ENCODE assay signal across 8 cellular contexts in the genomic region with DNA sequence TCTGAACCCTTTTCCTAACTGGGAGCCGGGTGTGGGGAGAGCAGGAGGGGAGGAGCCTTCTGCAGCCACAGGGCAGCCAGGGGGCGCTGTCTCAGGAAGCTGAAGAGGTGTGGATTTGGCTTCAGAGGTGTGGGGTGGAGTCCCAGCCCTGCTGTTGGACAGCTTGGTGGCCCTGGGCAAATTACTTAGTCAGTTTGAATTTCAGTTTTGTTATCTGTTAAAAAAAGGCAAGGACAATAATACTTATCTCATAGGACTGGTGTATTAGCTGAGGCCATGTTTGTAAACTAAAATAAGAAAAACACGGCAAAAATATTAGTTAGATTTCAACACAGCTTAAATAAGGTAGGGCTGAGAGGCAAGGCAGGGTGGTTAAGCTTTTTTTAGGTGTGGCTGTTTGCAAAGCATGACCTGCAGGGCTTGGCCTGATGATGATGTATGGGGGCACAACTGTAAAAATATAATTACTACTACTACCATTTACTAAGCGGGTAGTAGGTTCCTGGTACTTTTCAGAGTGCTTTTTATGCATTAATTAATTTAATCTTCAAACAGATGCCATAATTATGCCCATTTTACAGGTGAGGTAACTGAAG.
DNase-seq lines count a peak whose midpoint lies in the region; ATAC-seq and TF ChIP-seq lines count a peak whose summit lies in the region.

No MANE protein-coding gene starts in this region.

- CTCF ChIA-PET in activated CD8-positive, alpha-beta memory T cell treated with anti-CD3 and anti-CD28 coated beads, Interleukin-2, amount 10 ng/mL, durations not matched to agents 7 days and 5 days (lab: Charles Lee), result interaction anchor here (0.6 to 4.3 kb wide), 14 partner anchors 9 to 247 kb away, joined by 3 to 32 read pairs (median 5); a partner anchor contains a TSS

- no peak overlapping the region for H3K4me3 ChIP-seq in CD4-positive, CD25-positive, alpha-beta regulatory T cell (ENCODE audit: low read depth, low read length)
- H3K4me3 ChIP-seq in mucosa of rectum (ENCODE audit: low read length in 2 of 2), result peak overlapping the region in 1 of 2 donors; percentile 27
- no peak overlapping the region for H3K4me3 ChIP-seq in stomach

- H3K9me3 ChIP-seq in CD4-positive, CD25-positive, alpha-beta regulatory T cell (ENCODE audit: control insufficient read depth in 2 of 2, low read length in 2 of 2), result no peaks in the 10 kb centered on the region
- H3K9me3 ChIP-seq in mucosa of rectum (ENCODE audit: control insufficient read depth in 2 of 2, low read length in 2 of 2) (no peaks in the 10 kb centered on the region), stomach (no peaks in the 10 kb centered on the region)

- no peak overlapping the region for H3K27ac ChIP-seq in CD4-positive, CD25-positive, alpha-beta regulatory T cell (ENCODE audit: insufficient read depth, low read length, poor library complexity, severe bottlenecking)
- H3K27ac ChIP-seq in mucosa of rectum (ENCODE audit: low read depth in 2 of 2, low read length in 2 of 2) (peak overlapping the region; percentile 62 to 74), stomach (peak overlapping the region in 4 of 5 donors; percentile 21 to 68 (median 46))

- WGBS in stomach, 5 donors, result 24 to 41% (median 37%) methylated on average over 4 of the region's 4 CpGs

- peak in 6 of 7 experiments; percentile 62 to 89 (median 84) for TF ChIP-seq CTCF in stomach (IDR thresholded peaks at IDR 0.05)

- H3K9ac ChIP-seq in mucosa of rectum (ENCODE audit: low read depth in 1 of 2, low read length in 2 of 2), result peak overlapping the region in 1 of 2 donors; percentile 58

- intact Hi-C loops in stomach (cut with DNase I; ENCODE audit: low total_unique reads), result loop anchor here (10.0 kb wide), 1 partner anchor 112 kb away; a partner anchor contains a TSS

- peaks cover 2% of the 10 kb centered on the region for H3K27me3 ChIP-seq in CD4-positive, CD25-positive, alpha-beta regulatory T cell (ENCODE audit: control insufficient read depth, insufficient read depth, low read length)
- H3K27me3 ChIP-seq in mucosa of rectum (ENCODE audit: control insufficient read depth in 2 of 2, insufficient read depth in 2 of 2, low read length in 2 of 2) (no peaks in the 10 kb centered on the region), stomach (no peaks in the 10 kb centered on the region)

- H3K9me3 Mint-ChIP-seq in CD4-positive, CD25-positive, alpha-beta regulatory T cell, result peaks cover 0 to 1% (median 0%) of the 10 kb centered on the region in 7 donors
- H3K9me3 Mint-ChIP-seq in activated CD8-positive, alpha-beta memory T cell treated with anti-CD3 and anti-CD28 coated beads, Interleukin-2, amount 10 ng/mL, durations not matched to agents 7 days and 5 days (ENCODE audit: low read depth), result no peaks in the 10 kb centered on the region

- peaks cover 0 to 6% (median 1%) of the 10 kb centered on the region in 4 donors for H3K4me1 Mint-ChIP-seq in CD4-positive, CD25-positive, alpha-beta regulatory T cell
- no peaks in the 10 kb centered on the region for H3K4me1 Mint-ChIP-seq in activated CD8-positive, alpha-beta memory T cell treated with anti-CD3 and anti-CD28 coated beads, Interleukin-2, amount 10 ng/mL, durations not matched to agents 7 days and 5 days

- no peaks in the 10 kb centered on the region for H3K36me3 ChIP-seq in CD4-positive, CD25-positive, alpha-beta regulatory T cell (ENCODE audit: control insufficient read depth, insufficient read depth, low read length)
- H3K36me3 ChIP-seq in mucosa of rectum (ENCODE audit: control insufficient read depth in 2 of 2, insufficient read depth in 2 of 2, low read length in 2 of 2), result peaks cover 0 to 6% of the 10 kb centered on the region in 2 donors
- H3K36me3 ChIP-seq in stomach, result no peaks in the 10 kb centered on the region

- peak in 2 of 3 donors; percentile 2 to 53 for DNase-seq in CD4-positive, CD25-positive, alpha-beta regulatory T cell
- DNase-seq in GM19238 (ENCODE audit: insufficient read length, low spot score) (peak; percentile 76), NCI-H69 (lab: John Stamatoyannopoulos, UW) (peak; percentile 96), erythroblast (lab: John Stamatoyannopoulos, UW) (peak; percentile 84 to 91), stomach (peak; percentile 91)
- DNase-seq in activated CD8-positive, alpha-beta memory T cell treated with anti-CD3 and anti-CD28 coated beads, Interleukin-2, amount 10 ng/mL, durations not matched to agents 7 days and 5 days, result peak; percentile 70

- peaks cover 3% of the 10 kb centered on the region for H3K4me1 ChIP-seq in CD4-positive, CD25-positive, alpha-beta regulatory T cell (ENCODE audit: control insufficient read depth, insufficient read depth, low read length, poor library complexity, severe bottlenecking)
- H3K4me1 ChIP-seq in mucosa of rectum (ENCODE audit: control insufficient read depth in 2 of 2, insufficient read depth in 2 of 2, low read length in 2 of 2) (peaks cover 17 to 26% of the 10 kb centered on the region in 2 donors), stomach (peaks cover 17 to 58% (median 40%) of the 10 kb centered on the region in 4 donors)

- no peak overlapping the region for H3K4me3 Mint-ChIP-seq in CD4-positive, CD25-positive, alpha-beta regulatory T cell
- no peak overlapping the region for H3K4me3 Mint-ChIP-seq in activated CD8-positive, alpha-beta memory T cell treated with anti-CD3 and anti-CD28 coated beads, Interleukin-2, amount 10 ng/mL, durations not matched to agents 7 days and 5 days

- ATAC-seq in CD4-positive, CD25-positive, alpha-beta regulatory T cell (ENCODE audit: low read depth in 2 of 2), result peak in 1 of 2 donors; percentile 34
- ATAC-seq in HG03354 (IDR thresholded peaks at IDR 0.05; ENCODE audit: poor library complexity, severe bottlenecking, unreplicated experiment), result peak; percentile 92
- ATAC-seq in activated CD8-positive, alpha-beta memory T cell treated with anti-CD3 and anti-CD28 coated beads, Interleukin-2, amount 10 ng/mL, durations not matched to agents 7 days and 5 days, result peak; percentile 83

- TF ChIP-seq EP300 in stomach (IDR thresholded peaks at IDR 0.05), result no peak

- no peak for TF ChIP-seq POLR2A in erythroblast (IDR thresholded peaks at IDR 0.05; ENCODE audit: low read length)
- no peak for TF ChIP-seq POLR2A in stomach (IDR thresholded peaks at IDR 0.05)

- peaks cover 5% of the 10 kb centered on the region for H3K27me3 Mint-ChIP-seq in CD4-positive, CD25-positive, alpha-beta regulatory T cell
- H3K27me3 Mint-ChIP-seq in activated CD8-positive, alpha-beta memory T cell treated with anti-CD3 and anti-CD28 coated beads, Interleukin-2, amount 10 ng/mL, durations not matched to agents 7 days and 5 days, result peaks cover 9% of the 10 kb centered on the region

- H3K36me3 Mint-ChIP-seq in CD4-positive, CD25-positive, alpha-beta regulatory T cell, result no peaks in the 10 kb centered on the region
- no peaks in the 10 kb centered on the region for H3K36me3 Mint-ChIP-seq in activated CD8-positive, alpha-beta memory T cell treated with anti-CD3 and anti-CD28 coated beads, Interleukin-2, amount 10 ng/mL, durations not matched to agents 7 days and 5 days

- no peak overlapping the region for H3K27ac Mint-ChIP-seq in CD4-positive, CD25-positive, alpha-beta regulatory T cell
- H3K27ac Mint-ChIP-seq in activated CD8-positive, alpha-beta memory T cell treated with anti-CD3 and anti-CD28 coated beads, Interleukin-2, amount 10 ng/mL, durations not matched to agents 7 days and 5 days, result no peak overlapping the region

Comparison
In these comparisons a context has a peak if more than half of its experiments do, and no peak if none do; other contexts are left out.
1. DNase-seq: peak in every context shown above with its lines; median percentile 96 in NCI-H69; 91 in stomach; 88 in erythroblast; 76 in GM19238; 70 in activated CD8-positive, alpha-beta memory T cell treated with anti-CD3 and anti-CD28 coated beads, Interleukin-2, amount 10 ng/mL, durations not matched to agents 7 days and 5 days; 28 in CD4-positive, CD25-positive, alpha-beta regulatory T cell.